In the genomic region with DNA sequence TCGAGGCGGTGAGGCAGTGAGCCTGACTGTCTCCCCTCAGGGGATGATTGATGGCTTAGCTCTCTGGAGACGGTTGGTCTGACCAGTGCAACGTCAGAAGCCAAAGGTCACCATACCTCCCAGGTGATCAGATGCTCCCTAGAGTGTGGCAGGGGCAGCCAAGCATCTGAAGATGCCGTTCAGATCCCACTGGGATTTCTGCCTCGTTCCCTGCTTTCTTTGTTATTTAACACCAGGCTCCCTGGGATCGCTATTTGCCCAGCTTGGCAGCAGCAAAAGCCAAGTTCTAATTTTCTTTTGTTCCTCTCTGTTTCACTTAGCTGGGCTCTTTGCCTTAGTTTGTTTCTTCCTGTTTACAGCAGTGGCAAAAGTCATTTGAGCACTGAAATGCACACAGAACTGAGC, we compare ENCODE assay signal across 1 cellular context.
TF ChIP-seq lines count a peak whose summit lies in the region.

No MANE protein-coding gene starts in this region.

TF ChIP-seq in GM12878, 131 proteins besides CTCF, POLR2A, EP300 and RAD21 (continued from another document):
- TF ChIP-seq, protein P1, sequence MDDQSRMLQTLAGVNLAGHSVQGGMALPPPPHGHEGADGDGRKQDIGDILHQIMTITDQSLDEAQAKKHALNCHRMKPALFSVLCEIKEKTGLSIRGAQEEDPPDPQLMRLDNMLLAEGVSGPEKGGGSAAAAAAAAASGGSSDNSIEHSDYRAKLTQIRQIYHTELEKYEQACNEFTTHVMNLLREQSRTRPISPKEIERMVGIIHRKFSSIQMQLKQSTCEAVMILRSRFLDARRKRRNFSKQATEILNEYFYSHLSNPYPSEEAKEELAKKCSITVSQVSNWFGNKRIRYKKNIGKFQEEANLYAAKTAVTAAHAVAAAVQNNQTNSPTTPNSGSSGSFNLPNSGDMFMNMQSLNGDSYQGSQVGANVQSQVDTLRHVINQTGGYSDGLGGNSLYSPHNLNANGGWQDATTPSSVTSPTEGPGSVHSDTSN (IDR thresholded peaks at IDR 0.05; ENCODE audit: insufficient replicate concordance, low read depth, low read length) = peak; percentile 77
- TF ChIP-seq RBBP5 (conservative IDR thresholded peaks at IDR 0.05) (no peak), ATF7 (IDR thresholded peaks at IDR 0.05; ENCODE audit: low read depth) (no peak), NR2F1 (conservative IDR thresholded peaks at IDR 0.05) (peak; percentile 79), RUNX3 (IDR thresholded peaks at IDR 0.05; ENCODE audit: low read length) (no peak), NR2C1 (IDR thresholded peaks at IDR 0.05) (peak; percentile 62)
